ENCODE assay signal across 12 cellular contexts in the genomic region with DNA sequence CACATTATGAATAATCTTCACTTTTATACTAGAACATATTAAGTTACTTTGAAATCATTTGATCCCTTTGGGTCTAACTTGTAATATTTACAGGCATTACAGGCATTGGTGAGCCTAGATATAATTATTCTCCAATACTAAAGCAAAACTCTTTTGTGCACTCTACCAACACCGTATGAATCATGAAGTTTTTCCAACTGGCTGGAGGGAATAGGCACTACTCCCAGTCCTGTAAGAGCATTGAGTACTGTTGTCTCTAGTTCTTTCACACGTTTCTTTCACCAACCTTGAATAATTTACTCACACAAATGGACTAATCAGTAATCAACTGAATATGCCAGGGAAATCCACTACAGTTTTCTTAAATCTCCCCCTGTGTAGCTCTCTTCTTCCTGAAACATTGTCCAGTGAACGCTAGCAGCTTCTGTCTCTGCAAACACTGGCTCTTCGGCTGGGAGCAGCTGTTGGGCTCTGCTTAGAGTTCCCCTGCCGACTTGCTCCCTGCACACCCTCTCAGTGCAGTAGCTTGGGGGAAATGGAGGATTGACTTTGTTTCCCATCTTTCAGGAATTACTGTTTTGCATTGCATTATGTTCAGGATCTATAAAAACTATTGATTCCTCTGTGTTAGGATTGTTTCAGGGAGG.
DNase-seq lines count a peak whose midpoint lies in the region; ATAC-seq and TF ChIP-seq lines count a peak whose summit lies in the region.
"Had no signal": no experiment of that assay in that cellular context is flagged by ENCODE, and none has a peak within 500 bp of the region (broad histone marks: within the 10 kb centered on the region; RNA-seq: fewer than 3 reads in every experiment).

No MANE protein-coding gene starts in this region.

- ATAC-seq in HG02623 (IDR thresholded peaks at IDR 0.05; ENCODE audit: unreplicated experiment) = no peak

- in situ Hi-C loops in HAP-1 (cut with MboI; ENCODE audit: low sequenced_read_pairs) = no loop called here

- H3K4me1 ChIP-seq in sigmoid colon (peaks cover 0 to 11% (median 0%) of the 10 kb centered on the region in 4 donors), HAP-1 (no peaks in the 10 kb centered on the region)

- H3K9me3 ChIP-seq in sigmoid colon (no peaks in the 10 kb centered on the region), HAP-1 (no peaks in the 10 kb centered on the region)

- DNase-seq in NCI-H1417 (lab: John Stamatoyannopoulos, UW) (peak; percentile 5 to 12 (median 6)), NCI-H1417 treated with DMSO at 0.1 percent for 48 hours (lab: John Stamatoyannopoulos, UW) (no peak), OCI-M1 (lab: John Stamatoyannopoulos, UW) (peak; percentile 17), foreskin melanocyte (peak; percentile 4), sigmoid colon (no peak), kidney glomerular epithelial cell (lab: John Stamatoyannopoulos, UW) (no peak), HAP-1 (ENCODE audit: low spot score in 2 of 2) (no peak)
- DNase-seq: activated CD4-positive, CD25-positive, alpha-beta regulatory T cell; activated T-cell treated with anti-CD3 and anti-CD28 coated beads, Interleukin-2, amount 50 U/mL, for 24 hours; DMS79 had no signal

- H3K27me3 ChIP-seq in sigmoid colon (no peaks in the 10 kb centered on the region), HAP-1 (ENCODE audit: low read depth) (no peaks in the 10 kb centered on the region)

- TF ChIP-seq POLR2A in sigmoid colon (IDR thresholded peaks at IDR 0.05) = no peak

- H3K4me3 ChIP-seq in sigmoid colon (peak overlapping the region in 1 of 4 donors; percentile 5), HAP-1 (no peak overlapping the region)
- H3K4me3 ChIP-seq: skin epidermis had no signal

- WGBS in sigmoid colon, 2 donors = 31 to 48% methylated on average over 5 of the region's 5 CpGs

- TF ChIP-seq CTCF in sigmoid colon (IDR thresholded peaks at IDR 0.05) = no peak

- H3K36me3 ChIP-seq in sigmoid colon (no peaks in the 10 kb centered on the region), HAP-1 (replicated peaks) (no peaks in the 10 kb centered on the region)

- intact Hi-C loops in sigmoid colon (cut with DNase I) = no loop called here

- H3K27ac ChIP-seq in sigmoid colon = peak overlapping the region in 3 of 4 donors; percentile 20 to 57 (median 29)

- TF ChIP-seq EP300 in sigmoid colon (IDR thresholded peaks at IDR 0.05) = no peak

Comparison
In these comparisons a context has a peak if more than half of its experiments do, and no peak if none do; other contexts are left out.
1. DNase-seq: peak in NCI-H1417 (3 of 3), OCI-M1 (single experiment) and foreskin melanocyte (single experiment); none in NCI-H1417 treated with DMSO at 0.1 percent for 48 hours (single experiment), sigmoid colon (single experiment), kidney glomerular epithelial cell (single experiment) and HAP-1 (0 of 2).